8 cellular contexts compared by ENCODE assay signal in genomic region chr3:32421991-32422859, GRCh38. TPM values are rescaled to one million over a fixed set of nuclear protein-coding genes. Genes with fewer than 3 reads are reported as not detected.
DNase-seq lines count a peak whose midpoint lies in the region; ATAC-seq, FAIRE-seq and TF ChIP-seq lines count a peak whose summit lies in the region.

No MANE protein-coding gene starts in this region.

- peaks cover 6% of the 10 kb centered on the region for H3K4me1 ChIP-seq in prostate gland (replicated peaks)

- DNase-seq in AG20443 (ENCODE audit: low spot score) (peak; percentile 85), HL-60 (ENCODE audit: low read depth in 1 of 2, low spot score in 1 of 2) (peak in 1 of 2 experiments; percentile 87), SW480 (ENCODE audit: low spot score) (peak; percentile 28), fibroblast of the conjunctiva (ENCODE audit: low read depth) (peak; percentile 80), prostate gland (ENCODE audit: low spot score) (peak; percentile 96), D721Med (ENCODE audit: insufficient read length, low spot score) (no peak)
- no peak for DNase-seq in NK-92 treated with Interleukin-12 subunit alpha and Interleukin-12 subunit beta, amount 100 ng/mL, for 24 hours (lab: John Stamatoyannopoulos, UW)

- FAIRE-seq in D721Med (lab: Jason Lieb, UNC), result no peak

- TF ChIP-seq CTCF in HL-60 (IDR thresholded peaks at IDR 0.05; ENCODE audit: insufficient read depth, low read length), result no peak
- TF ChIP-seq CTCF in prostate gland (IDR thresholded peaks at IDR 0.05), result peak in 1 of 4 experiments; percentile 18
- no peak for TF ChIP-seq CTCF in D721Med (IDR thresholded peaks at IDR 0.05; ENCODE audit: insufficient read depth, missing control alignments)

- no peaks in the 10 kb centered on the region for H3K9me3 ChIP-seq in prostate gland

- intact Hi-C loops in prostate gland (cut with DNase I), result no loop called here

- WGBS in prostate gland, result 32% methylated on average over 10 of the region's 10 CpGs

- H3K27ac ChIP-seq in HL-60 (replicated peaks), result peak overlapping the region; percentile 90
- peak overlapping the region; percentile 35 to 47 for H3K27ac ChIP-seq in prostate gland

- no peaks in the 10 kb centered on the region for H3K27me3 ChIP-seq in HL-60 (ENCODE audit: insufficient read depth, poor library complexity, severe bottlenecking)
- H3K27me3 ChIP-seq in prostate gland (replicated peaks; ENCODE audit: insufficient read depth), result no peaks in the 10 kb centered on the region

- TF ChIP-seq POLR2A in prostate gland (IDR thresholded peaks at IDR 0.05), result peak; percentile 14

- no peak for ATAC-seq in GM21737 (IDR thresholded peaks at IDR 0.05; ENCODE audit: unreplicated experiment)

- no peaks in the 10 kb centered on the region for H3K36me3 ChIP-seq in prostate gland

- H3K4me3 ChIP-seq in HL-60 (replicated peaks; ENCODE audit: insufficient read depth, low read length), result no peak overlapping the region
- H3K4me3 ChIP-seq in prostate gland, result no peak overlapping the region

RNA-seq across cellular contexts. Expression of gene CMTM7, which starts 30.6 kb away (rescaled TPM):
- total RNA-seq in prostate gland, result 10 to 100 TPM; 15.6 to 33.1 TPM

Comparison
In these comparisons a context has a peak if more than half of its experiments do, and no peak if none do; other contexts are left out.
1. DNase-seq: peak in AG20443 (single experiment), SW480 (single experiment), fibroblast of the conjunctiva (single experiment) and prostate gland (single experiment); none in D721Med (single experiment) and NK-92 treated with Interleukin-12 subunit alpha and Interleukin-12 subunit beta, amount 100 ng/mL, for 24 hours (single experiment).